19 cellular contexts compared by ENCODE assay signal in genomic region chr1:41236781-41237180, GRCh38. TPM values are rescaled to one million over a fixed set of nuclear protein-coding genes. Genes with fewer than 3 reads are reported as not detected.
A peak's percentile ranks its signal among the peaks of the same experiment; 100 is the strongest.
DNase-seq lines count a peak whose midpoint lies in the region; ATAC-seq and TF ChIP-seq lines count a peak whose summit lies in the region.
"Had no signal": no experiment of that assay in that cellular context is flagged by ENCODE, and none has a peak within 500 bp of the region (broad histone marks: within the 10 kb centered on the region; RNA-seq: fewer than 3 reads in every experiment).

No MANE protein-coding gene starts in this region.

- H3K9me3 Mint-ChIP-seq in activated T-helper 2 cell treated with anti-CD3 and anti-CD28 coated beads, Interferon-gamma antibody, Interleukin-2, Interleukin-4, amounts not matched to agents 10 μg/mL and 5 μg/mL and 100 μg/mL, durations not matched to agents 14 hours and 24 hours and 36 hours = no peaks in the 10 kb centered on the region
- H3K9me3 Mint-ChIP-seq: H9 had no signal

- no peaks in the 10 kb centered on the region for H3K27me3 ChIP-seq in cardiac muscle cell
- H3K27me3 ChIP-seq: SJSA1 had no signal

- DNase-seq in cardiac muscle cell (ENCODE audit: low read depth in 1 of 2, low spot score in 1 of 2) (no peak), Right ventricle myocardium inferior (ENCODE audit: missing footprints) (no peak), amniotic epithelial cell (ENCODE audit: low read depth) (peak; percentile 30), glomerular visceral epithelial cell (ENCODE audit: extremely low spot score) (peak; percentile 43), activated gamma-delta T cell (lab: John Stamatoyannopoulos, UW) (no peak), lower leg skin (ENCODE audit: low spot score in 2 of 2) (no peak)
- DNase-seq in activated T-helper 2 cell treated with anti-CD3 and anti-CD28 coated beads, Interferon-gamma antibody, Interleukin-2, Interleukin-4, amounts not matched to agents 10 μg/mL and 5 μg/mL and 100 μg/mL, durations not matched to agents 14 hours and 24 hours and 36 hours (ENCODE audit: low spot score) = no peak
- DNase-seq: 8988T, DND-41, H9, NCI-H1417, NCI-H187 treated with DMSO at 0.1 percent for 48 hours, NCI-H345, NCI-H526, PC-3, RPMI8226 had no signal

- H3K27me3 Mint-ChIP-seq in activated T-helper 2 cell treated with anti-CD3 and anti-CD28 coated beads, Interferon-gamma antibody, Interleukin-2, Interleukin-4, amounts not matched to agents 10 μg/mL and 5 μg/mL and 100 μg/mL, durations not matched to agents 14 hours and 24 hours and 36 hours (ENCODE audit: low read depth) = no peaks in the 10 kb centered on the region
- H3K27me3 Mint-ChIP-seq: B cell had no signal

- peaks cover 79% of the 10 kb centered on the region for H3K4me1 ChIP-seq in cardiac muscle cell (ENCODE audit: low read depth)

- H3K36me3 ChIP-seq in cardiac muscle cell = no peaks in the 10 kb centered on the region

- peaks cover 3% of the 10 kb centered on the region for H3K36me3 Mint-ChIP-seq in activated T-helper 2 cell treated with anti-CD3 and anti-CD28 coated beads, Interferon-gamma antibody, Interleukin-2, Interleukin-4, amounts not matched to agents 10 μg/mL and 5 μg/mL and 100 μg/mL, durations not matched to agents 14 hours and 24 hours and 36 hours (ENCODE audit: low read depth)

- peaks cover 15% of the 10 kb centered on the region for H3K4me1 Mint-ChIP-seq in activated T-helper 2 cell treated with anti-CD3 and anti-CD28 coated beads, Interferon-gamma antibody, Interleukin-2, Interleukin-4, amounts not matched to agents 10 μg/mL and 5 μg/mL and 100 μg/mL, durations not matched to agents 14 hours and 24 hours and 36 hours (ENCODE audit: low read depth)

- no peak overlapping the region for H3K4me3 ChIP-seq in cardiac muscle cell
- H3K4me3 ChIP-seq in lower leg skin (ENCODE audit: low read depth, poor library complexity, severe bottlenecking) = no peak overlapping the region
- H3K4me3 ChIP-seq: SJSA1 had no signal

- no peaks in the 10 kb centered on the region for H3K9me3 ChIP-seq in cardiac muscle cell (ENCODE audit: low read depth)
- H3K9me3 ChIP-seq: SJSA1 had no signal

- no peak for ATAC-seq in Right ventricle myocardium inferior
- no peak for ATAC-seq in HG02642 (IDR thresholded peaks at IDR 0.05; ENCODE audit: poor library complexity, unreplicated experiment)
- ATAC-seq: PC-3 had no signal

- H3K27ac ChIP-seq in cardiac muscle cell = peak overlapping the region; percentile 79
- H3K27ac ChIP-seq: SJSA1 had no signal

- no peak overlapping the region for H3K27ac Mint-ChIP-seq in activated T-helper 2 cell treated with anti-CD3 and anti-CD28 coated beads, Interferon-gamma antibody, Interleukin-2, Interleukin-4, amounts not matched to agents 10 μg/mL and 5 μg/mL and 100 μg/mL, durations not matched to agents 14 hours and 24 hours and 36 hours
- H3K27ac Mint-ChIP-seq: B cell had no signal

- intact Hi-C loops in Right ventricle myocardium inferior (cut with DNase I) = no loop called here
- intact Hi-C loops in activated T-helper 2 cell treated with anti-CD3 and anti-CD28 coated beads, Interferon-gamma antibody, Interleukin-2, Interleukin-4, amounts not matched to agents 10 μg/mL and 5 μg/mL and 100 μg/mL, durations not matched to agents 14 hours and 24 hours and 36 hours (cut with micrococcal nuclease) = no loop called here
- intact Hi-C loops in lower leg skin (cut with DNase I; ENCODE audit: low total_unique reads) = no loop called here

- TF ChIP-seq CTCF in cardiac muscle cell (IDR thresholded peaks at IDR 0.05; ENCODE audit: low read depth, low read length) (no peak), lower leg skin (IDR thresholded peaks at IDR 0.05) (no peak)

- no peak overlapping the region for H3K4me3 Mint-ChIP-seq in activated T-helper 2 cell treated with anti-CD3 and anti-CD28 coated beads, Interferon-gamma antibody, Interleukin-2, Interleukin-4, amounts not matched to agents 10 μg/mL and 5 μg/mL and 100 μg/mL, durations not matched to agents 14 hours and 24 hours and 36 hours (ENCODE audit: low read depth)
- H3K4me3 Mint-ChIP-seq: B cell, H9 had no signal

- WGBS in lower leg skin, 2 donors = 88 to 96% methylated on average over 2 of the region's 2 CpGs

- TF ChIP-seq POLR2A in lower leg skin (IDR thresholded peaks at IDR 0.05) = no peak

RNA-seq across cellular contexts. Expression of gene SCMH1, which starts 5.3 kb away (rescaled TPM):
- total RNA-seq in cardiac muscle cell (95.4 and 147 TPM in 2 replicates), Right ventricle myocardium inferior (41.1 TPM), lower leg skin (10 to 100 TPM in 3 of 4 donors, 1 to 10 TPM in 1; 8.9 to 30.9 (median 21.8) TPM)
- 126 and 197 TPM in 2 replicates for polyA plus RNA-seq in cardiac muscle cell
- total RNA-seq in activated T-helper 2 cell treated with anti-CD3 and anti-CD28 coated beads, Interferon-gamma antibody, Interleukin-2, Interleukin-4, amounts not matched to agents 10 μg/mL and 5 μg/mL and 100 μg/mL, durations not matched to agents 14 hours and 24 hours and 36 hours = 19.0 and 20.3 TPM in 2 replicates

Comparison
In these comparisons a context has a peak if more than half of its experiments do, and no peak if none do; other contexts are left out.
1. DNase-seq: peak in amniotic epithelial cell (single experiment) and glomerular visceral epithelial cell (single experiment); none in cardiac muscle cell (0 of 2), Right ventricle myocardium inferior (single experiment), activated T-helper 2 cell treated with anti-CD3 and anti-CD28 coated beads, Interferon-gamma antibody, Interleukin-2, Interleukin-4, amounts not matched to agents 10 μg/mL and 5 μg/mL and 100 μg/mL, durations not matched to agents 14 hours and 24 hours and 36 hours (single experiment), activated gamma-delta T cell (single experiment) and lower leg skin (0 of 2).